In genomic region chr2:231394201-231395141, GRCh38 we compare ENCODE assay signal across 9 cellular contexts. TPM values are rescaled to one million over a fixed set of nuclear protein-coding genes. Genes with fewer than 3 reads are reported as not detected.
DNase-seq lines count a peak whose midpoint lies in the region; ATAC-seq and TF ChIP-seq lines count a peak whose summit lies in the region.
"Had no signal": no experiment of that assay in that cellular context is flagged by ENCODE, and none has a peak within 500 bp of the region (broad histone marks: within the 10 kb centered on the region; RNA-seq: fewer than 3 reads in every experiment).

No MANE protein-coding gene starts in this region.

- ATAC-seq in CD8-positive, alpha-beta T cell: no peak
- peak; percentile 39 for ATAC-seq in GM18873 (IDR thresholded peaks at IDR 0.05; ENCODE audit: low FRiP score, unreplicated experiment)
- peak; percentile 34 for ATAC-seq in HG03039 (IDR thresholded peaks at IDR 0.05; ENCODE audit: unreplicated experiment)
- peak; percentile 70 for ATAC-seq in WTC11

- no peaks in the 10 kb centered on the region for H3K9me3 Mint-ChIP-seq in CD8-positive, alpha-beta T cell
- H3K9me3 Mint-ChIP-seq in WTC11: no peaks in the 10 kb centered on the region

- no peak overlapping the region for H3K23ac ChIP-seq in mesendoderm (ENCODE audit: low read length)

- H3K27me3 Mint-ChIP-seq in CD8-positive, alpha-beta T cell (ENCODE audit: low read depth): peaks cover 35% of the 10 kb centered on the region
- no peaks in the 10 kb centered on the region for H3K27me3 Mint-ChIP-seq in WTC11 (ENCODE audit: low read depth)

- H3K4ac ChIP-seq in mesendoderm (ENCODE audit: low read depth, low read length): no peak overlapping the region

- intact Hi-C loops in CD8-positive, alpha-beta T cell (cut with DNase I, micrococcal nuclease): loop anchor here in 1 of 2 experiments (5.0 kb wide), 1 partner anchor 802 kb away; no protein-coding TSS in a partner anchor

- H3K9ac ChIP-seq in mesendoderm (ENCODE audit: low read length): peak overlapping the region; percentile 69

- H3K4me3 ChIP-seq in CD8-positive, alpha-beta T cell (ENCODE audit: low read depth, low read length): no peak overlapping the region
- H3K4me3 ChIP-seq in mesendoderm (ENCODE audit: low read length): no peak overlapping the region
- H3K4me3 ChIP-seq: SJSA1 had no signal

- H2BK120ac ChIP-seq in mesendoderm (ENCODE audit: low read depth, low read length): no peak overlapping the region

- H3K9me3 ChIP-seq in CD8-positive, alpha-beta T cell (ENCODE audit: low read length): no peaks in the 10 kb centered on the region
- H3K9me3 ChIP-seq: SJSA1 had no signal

- H4K5ac ChIP-seq in mesendoderm (ENCODE audit: low read length): no peak overlapping the region

- peaks cover 36% of the 10 kb centered on the region for H3K79me2 ChIP-seq in mesendoderm (ENCODE audit: control insufficient read depth, insufficient read depth, low read length)

- no peaks in the 10 kb centered on the region for H3K36me3 ChIP-seq in CD8-positive, alpha-beta T cell (ENCODE audit: insufficient read depth, low read length)
- H3K36me3 ChIP-seq in mesendoderm (ENCODE audit: control insufficient read depth, insufficient read depth, low read length): peaks cover 4% of the 10 kb centered on the region
- H3K36me3 ChIP-seq: SJSA1 had no signal

- no peaks in the 10 kb centered on the region for H3K36me3 Mint-ChIP-seq in CD8-positive, alpha-beta T cell
- H3K36me3 Mint-ChIP-seq in WTC11: peaks cover 15% of the 10 kb centered on the region

- CTCF ChIA-PET in CD8-positive, alpha-beta T cell (lab: Charles Lee): no interaction called here
- CTCF ChIA-PET in WTC11 (lab: Charles Lee): interaction anchor here (0.6 to 3.8 kb wide), 26 partner anchors 10 to 290 kb away, joined by 3 to 35 read pairs (median 4); partner anchors contain the start of gene NCL
- CTCF ChIA-PET in RWPE1 (lab: Yijun Ruan, JAX): no interaction called here

- H3K4me1 Mint-ChIP-seq in CD8-positive, alpha-beta T cell (ENCODE audit: low read depth): peaks cover 21% of the 10 kb centered on the region
- H3K4me1 Mint-ChIP-seq in WTC11: peaks cover 58% of the 10 kb centered on the region

- DNase-seq in CD8-positive, alpha-beta T cell: no peak
- DNase-seq in WTC11 (ENCODE audit: low spot score): peak; percentile 76
- peak; percentile 89 for DNase-seq in mesendoderm
- DNase-seq in hippocampal formation (lab: John Stamatoyannopoulos, UW): no peak
- no peak for DNase-seq in COR-L47 (lab: John Stamatoyannopoulos, UW)
- DNase-seq in RWPE1 (ENCODE audit: low spot score): no peak

- no peak overlapping the region for H4K8ac ChIP-seq in mesendoderm (ENCODE audit: low read depth, low read length)

- TF ChIP-seq CTCF in CD8-positive, alpha-beta T cell (IDR thresholded peaks at IDR 0.05): no peak
- TF ChIP-seq CTCF in WTC11 (IDR thresholded peaks at IDR 0.05) (no peak), RWPE1 (conservative IDR thresholded peaks at IDR 0.05; ENCODE audit: low read depth) (no peak)

- peaks cover 11% of the 10 kb centered on the region for H3K4me1 ChIP-seq in CD8-positive, alpha-beta T cell (ENCODE audit: insufficient read depth, low read length)
- H3K4me1 ChIP-seq in mesendoderm (ENCODE audit: control insufficient read depth, low read depth, low read length): peaks cover 8% of the 10 kb centered on the region
- H3K4me1 ChIP-seq: SJSA1 had no signal

- peak overlapping the region; percentile 52 for H3K27ac Mint-ChIP-seq in CD8-positive, alpha-beta T cell
- H3K27ac Mint-ChIP-seq in WTC11: peak overlapping the region; percentile 91

- peak overlapping the region; percentile 51 for H2BK5ac ChIP-seq in mesendoderm (ENCODE audit: low read length)

- H3K79me1 ChIP-seq in mesendoderm (ENCODE audit: low read length): peaks cover 3% of the 10 kb centered on the region

- H3K27ac ChIP-seq in CD8-positive, alpha-beta T cell (ENCODE audit: low read depth, low read length): no peak overlapping the region
- H3K27ac ChIP-seq in mesendoderm (ENCODE audit: low read depth, low read length) (no peak overlapping the region), RWPE1 (no peak overlapping the region)
- H3K27ac ChIP-seq: SJSA1 had no signal

- POLR2A ChIA-PET in CD8-positive, alpha-beta T cell (lab: Charles Lee): no interaction called here
- POLR2A ChIA-PET in WTC11 (lab: Charles Lee) (interaction anchor here (1.0 to 1.1 kb wide), 2 partner anchors 16 to 69 kb away, joined by 3 read pairs; no protein-coding TSS in a partner anchor), RWPE1 (lab: Yijun Ruan, JAX; ENCODE audit: low non-redundant PET) (no interaction called here)

- WGBS in mesendoderm (ENCODE audit: extremely low coverage, insufficient coverage, low lambda C conversion rate): no CpG with 5 or more reads among the region's 13 CpGs

- H3K4me2 ChIP-seq in mesendoderm (ENCODE audit: low read length): no peak overlapping the region

- H3K4me3 Mint-ChIP-seq in CD8-positive, alpha-beta T cell: peak overlapping the region; percentile 70
- H3K4me3 Mint-ChIP-seq in WTC11: peak overlapping the region; percentile 70

- peak overlapping the region; percentile 83 for H2AK5ac ChIP-seq in mesendoderm (ENCODE audit: low read length)

- peaks cover 3% of the 10 kb centered on the region for H3K27me3 ChIP-seq in CD8-positive, alpha-beta T cell (ENCODE audit: insufficient read depth, low read length)
- H3K27me3 ChIP-seq in mesendoderm (ENCODE audit: insufficient read depth, low read length, poor library complexity): no peaks in the 10 kb centered on the region

- H3K56ac ChIP-seq in mesendoderm (ENCODE audit: low read length): peak overlapping the region; percentile 86

- no peak overlapping the region for H2BK15ac ChIP-seq in mesendoderm (replicated peaks; ENCODE audit: low read depth)

- H3K18ac ChIP-seq in mesendoderm (ENCODE audit: low read length): no peak overlapping the region

TF ChIP-seq in WTC11, 78 proteins besides CTCF, POLR2A, EP300 and RAD21:
- 0 out of 2 replicates have a peak, but pooled peaks have one; percentile 6 for TF ChIP-seq NFE2L1 (CRISPR knock-in tag; IDR thresholded peaks at IDR 0.05)
- TF ChIP-seq SMAD3 (CRISPR knock-in tag; IDR thresholded peaks at IDR 0.05; ENCODE audit: borderline replicate concordance): no peak
- TF ChIP-seq ETV6 (CRISPR knock-in tag; IDR thresholded peaks at IDR 0.05): 0 out of 2 replicates have a peak, but pooled peaks have one; percentile 9

RNA-seq across cellular contexts. Expression of gene B3GNT7, which starts 1.0 kb away (rescaled TPM):
- 1 to 10 TPM; 2.7 to 3.4 TPM for total RNA-seq in CD8-positive, alpha-beta T cell
- total RNA-seq in WTC11 (2021): 151 to 197 TPM (median 194 TPM) in 3 replicates
- polyA plus RNA-seq in mesendoderm (2013, experiment 1 of 2): 121 TPM
- polyA plus RNA-seq in mesendoderm (2013, experiment 2 of 2): 118 TPM
- total RNA-seq: SJSA1 had no signal

Comparison
In these comparisons a context has a peak if more than half of its experiments do, and no peak if none do; other contexts are left out.
1. DNase-seq: peak in WTC11 (single experiment) and mesendoderm (single experiment); none in CD8-positive, alpha-beta T cell (0 of 7), hippocampal formation (0 of 2), COR-L47 (single experiment) and RWPE1 (single experiment).
2. RNA of gene B3GNT7, which starts 1.0 kb away (total RNA-seq): 151 to 197 TPM in WTC11; 2.7 to 3.4 TPM in CD8-positive, alpha-beta T cell; every median in the first group is over 10 times any median in the second.